In genomic region chr10:88915781-88916180, GRCh38 we compare ENCODE assay signal across 20 cellular contexts.
"Had no signal": no experiment of that assay in that cellular context is flagged by ENCODE, and none has a peak within 500 bp of the region (broad histone marks: within the 10 kb centered on the region; RNA-seq: fewer than 3 reads in every experiment).

No MANE protein-coding gene starts in this region.

- H3K4me3 ChIP-seq: body of pancreas, gastroesophageal sphincter, left ventricle myocardium inferior, neural progenitor cell, pancreas, testis had no signal

- FAIRE-seq: kidney, pancreas, urothelium cell line had no signal

- H3K4me1 ChIP-seq: body of pancreas, neural progenitor cell, pancreas, testis had no signal

- H3K9ac ChIP-seq: neural progenitor cell had no signal

- DNase-seq: activated CD4-positive, CD25-positive, alpha-beta regulatory T cell; activated naive CD4-positive, alpha-beta T cell; activated T-cell treated with anti-CD3 and anti-CD28 coated beads, Interleukin-2, amount 50 U/mL, for 48 hours; amniotic stem cell; body of pancreas; effector memory CD8-positive, alpha-beta T cell; kidney; left ventricle myocardium inferior; pancreas; retina; stimulated activated CD4-positive, alpha-beta T cell treated with anti-CD3 and anti-CD28 coated beads, Interleukin-15, amount 100 ng/mL, for 24 hours; stimulated activated CD4-positive, alpha-beta T cell treated with anti-CD3 and anti-CD28 coated beads, Interleukin-4, amount 100 ng/mL, for 24 hours; stimulated activated naive CD8-positive, alpha-beta T cell treated with anti-CD3 and anti-CD28 coated beads, Interleukin-15, amount 100 ng/mL, for 72 hours; testis had no signal

- H3K36me3 ChIP-seq: gastroesophageal sphincter, left ventricle myocardium inferior, neural progenitor cell, pancreas had no signal

- H3K9me3 ChIP-seq: body of pancreas, gastroesophageal sphincter, left ventricle myocardium inferior, pancreas, testis had no signal

- H3K4me3 Mint-ChIP-seq: dendritic cell treated with granulocyte-macrophage colony-stimulating factor and Interleukin-4, amounts not matched to agents 40 ng/mL and 50 ng/mL, for 4 days; effector memory CD8-positive, alpha-beta T cell; neural progenitor cell; stimulated activated naive CD8-positive, alpha-beta T cell treated with anti-CD3 and anti-CD28 coated beads, Interleukin-15, amount 100 ng/mL, for 72 hours; T-helper 1 cell treated with Interleukin-12 subunit alpha and Interleukin-12 subunit beta and Interleukin-4 antibody, amounts not matched to agents 30 μg/mL and 1 μg/mL, for 36 hours had no signal

- H3K27me3 Mint-ChIP-seq: dendritic cell treated with granulocyte-macrophage colony-stimulating factor and Interleukin-4, amounts not matched to agents 40 ng/mL and 50 ng/mL, for 4 days; effector memory CD8-positive, alpha-beta T cell; stimulated activated naive CD8-positive, alpha-beta T cell treated with anti-CD3 and anti-CD28 coated beads, Interleukin-15, amount 100 ng/mL, for 72 hours had no signal

- ATAC-seq: body of pancreas; effector memory CD8-positive, alpha-beta T cell; gastroesophageal sphincter; pancreas; stimulated activated naive CD8-positive, alpha-beta T cell treated with anti-CD3 and anti-CD28 coated beads, Interleukin-15, amount 100 ng/mL, for 72 hours had no signal

- H3K36me3 Mint-ChIP-seq: neural progenitor cell had no signal

- H3K9me3 Mint-ChIP-seq: dendritic cell treated with granulocyte-macrophage colony-stimulating factor and Interleukin-4, amounts not matched to agents 40 ng/mL and 50 ng/mL, for 4 days; effector memory CD8-positive, alpha-beta T cell; neural progenitor cell; stimulated activated naive CD8-positive, alpha-beta T cell treated with anti-CD3 and anti-CD28 coated beads, Interleukin-15, amount 100 ng/mL, for 72 hours; T-helper 1 cell treated with Interleukin-12 subunit alpha and Interleukin-12 subunit beta and Interleukin-4 antibody, amounts not matched to agents 30 μg/mL and 1 μg/mL, for 36 hours had no signal

- H3K27ac Mint-ChIP-seq: dendritic cell treated with granulocyte-macrophage colony-stimulating factor and Interleukin-4, amounts not matched to agents 40 ng/mL and 50 ng/mL, for 4 days; effector memory CD8-positive, alpha-beta T cell; neural progenitor cell; stimulated activated naive CD8-positive, alpha-beta T cell treated with anti-CD3 and anti-CD28 coated beads, Interleukin-15, amount 100 ng/mL, for 72 hours; T-helper 1 cell treated with Interleukin-12 subunit alpha and Interleukin-12 subunit beta and Interleukin-4 antibody, amounts not matched to agents 30 μg/mL and 1 μg/mL, for 36 hours had no signal

- H3K27ac ChIP-seq: body of pancreas, epithelial cell of prostate, gastroesophageal sphincter, left ventricle myocardium inferior, neural progenitor cell, pancreas, testis had no signal

- H2AFZ ChIP-seq: neural progenitor cell had no signal

- H3K27me3 ChIP-seq: body of pancreas, gastroesophageal sphincter, neural progenitor cell, pancreas, testis had no signal

- H3K4me2 ChIP-seq: neural progenitor cell had no signal
